ENCODE assay signal across 1 cellular context in the genomic region with DNA sequence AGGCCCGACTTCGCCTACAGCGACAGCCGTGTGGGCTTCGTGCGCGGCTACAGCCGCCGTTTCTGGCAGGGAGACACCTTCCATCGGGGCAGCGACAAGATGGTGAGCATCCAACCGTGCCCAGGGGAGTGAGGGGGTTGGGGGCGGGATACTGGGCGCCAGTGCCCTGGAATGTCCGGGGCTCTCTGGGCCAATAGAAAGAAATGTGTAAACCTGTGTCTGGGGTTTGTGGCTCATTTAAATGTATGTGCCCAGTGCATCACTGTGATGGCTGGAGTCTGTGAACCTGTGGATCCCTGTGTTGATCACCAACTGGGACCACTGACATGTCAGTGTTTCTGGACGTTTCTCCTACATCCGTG.
TF ChIP-seq lines count a peak whose summit lies in the region.

No MANE protein-coding gene starts in this region.

TF ChIP-seq in WTC11, 78 proteins besides CTCF, POLR2A, EP300 and RAD21 (continued from another document):
- TF ChIP-seq, protein P1, sequence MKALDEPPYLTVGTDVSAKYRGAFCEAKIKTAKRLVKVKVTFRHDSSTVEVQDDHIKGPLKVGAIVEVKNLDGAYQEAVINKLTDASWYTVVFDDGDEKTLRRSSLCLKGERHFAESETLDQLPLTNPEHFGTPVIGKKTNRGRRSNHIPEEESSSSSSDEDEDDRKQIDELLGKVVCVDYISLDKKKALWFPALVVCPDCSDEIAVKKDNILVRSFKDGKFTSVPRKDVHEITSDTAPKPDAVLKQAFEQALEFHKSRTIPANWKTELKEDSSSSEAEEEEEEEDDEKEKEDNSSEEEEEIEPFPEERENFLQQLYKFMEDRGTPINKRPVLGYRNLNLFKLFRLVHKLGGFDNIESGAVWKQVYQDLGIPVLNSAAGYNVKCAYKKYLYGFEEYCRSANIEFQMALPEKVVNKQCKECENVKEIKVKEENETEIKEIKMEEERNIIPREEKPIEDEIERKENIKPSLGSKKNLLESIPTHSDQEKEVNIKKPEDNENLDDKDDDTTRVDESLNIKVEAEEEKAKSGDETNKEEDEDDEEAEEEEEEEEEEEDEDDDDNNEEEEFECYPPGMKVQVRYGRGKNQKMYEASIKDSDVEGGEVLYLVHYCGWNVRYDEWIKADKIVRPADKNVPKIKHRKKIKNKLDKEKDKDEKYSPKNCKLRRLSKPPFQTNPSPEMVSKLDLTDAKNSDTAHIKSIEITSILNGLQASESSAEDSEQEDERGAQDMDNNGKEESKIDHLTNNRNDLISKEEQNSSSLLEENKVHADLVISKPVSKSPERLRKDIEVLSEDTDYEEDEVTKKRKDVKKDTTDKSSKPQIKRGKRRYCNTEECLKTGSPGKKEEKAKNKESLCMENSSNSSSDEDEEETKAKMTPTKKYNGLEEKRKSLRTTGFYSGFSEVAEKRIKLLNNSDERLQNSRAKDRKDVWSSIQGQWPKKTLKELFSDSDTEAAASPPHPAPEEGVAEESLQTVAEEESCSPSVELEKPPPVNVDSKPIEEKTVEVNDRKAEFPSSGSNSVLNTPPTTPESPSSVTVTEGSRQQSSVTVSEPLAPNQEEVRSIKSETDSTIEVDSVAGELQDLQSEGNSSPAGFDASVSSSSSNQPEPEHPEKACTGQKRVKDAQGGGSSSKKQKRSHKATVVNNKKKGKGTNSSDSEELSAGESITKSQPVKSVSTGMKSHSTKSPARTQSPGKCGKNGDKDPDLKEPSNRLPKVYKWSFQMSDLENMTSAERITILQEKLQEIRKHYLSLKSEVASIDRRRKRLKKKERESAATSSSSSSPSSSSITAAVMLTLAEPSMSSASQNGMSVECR (CRISPR knock-in tag; IDR thresholded peaks at IDR 0.05; ENCODE audit: borderline replicate concordance) = 0 out of 2 replicates have a peak, but pooled peaks have one; percentile 6
- TF ChIP-seq FOXJ3 (CRISPR knock-in tag; IDR thresholded peaks at IDR 0.05; ENCODE audit: borderline replicate concordance) = no peak
- TF ChIP-seq, protein P2, sequence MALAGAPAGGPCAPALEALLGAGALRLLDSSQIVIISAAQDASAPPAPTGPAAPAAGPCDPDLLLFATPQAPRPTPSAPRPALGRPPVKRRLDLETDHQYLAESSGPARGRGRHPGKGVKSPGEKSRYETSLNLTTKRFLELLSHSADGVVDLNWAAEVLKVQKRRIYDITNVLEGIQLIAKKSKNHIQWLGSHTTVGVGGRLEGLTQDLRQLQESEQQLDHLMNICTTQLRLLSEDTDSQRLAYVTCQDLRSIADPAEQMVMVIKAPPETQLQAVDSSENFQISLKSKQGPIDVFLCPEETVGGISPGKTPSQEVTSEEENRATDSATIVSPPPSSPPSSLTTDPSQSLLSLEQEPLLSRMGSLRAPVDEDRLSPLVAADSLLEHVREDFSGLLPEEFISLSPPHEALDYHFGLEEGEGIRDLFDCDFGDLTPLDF (CRISPR knock-in tag; IDR thresholded peaks at IDR 0.05) = no peak
- TF ChIP-seq, protein P3, sequence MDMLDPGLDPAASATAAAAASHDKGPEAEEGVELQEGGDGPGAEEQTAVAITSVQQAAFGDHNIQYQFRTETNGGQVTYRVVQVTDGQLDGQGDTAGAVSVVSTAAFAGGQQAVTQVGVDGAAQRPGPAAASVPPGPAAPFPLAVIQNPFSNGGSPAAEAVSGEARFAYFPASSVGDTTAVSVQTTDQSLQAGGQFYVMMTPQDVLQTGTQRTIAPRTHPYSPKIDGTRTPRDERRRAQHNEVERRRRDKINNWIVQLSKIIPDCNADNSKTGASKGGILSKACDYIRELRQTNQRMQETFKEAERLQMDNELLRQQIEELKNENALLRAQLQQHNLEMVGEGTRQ (CRISPR knock-in tag; IDR thresholded peaks at IDR 0.05) = 0 out of 2 replicates have a peak, but pooled peaks have one; percentile 2
- TF ChIP-seq, protein P4, sequence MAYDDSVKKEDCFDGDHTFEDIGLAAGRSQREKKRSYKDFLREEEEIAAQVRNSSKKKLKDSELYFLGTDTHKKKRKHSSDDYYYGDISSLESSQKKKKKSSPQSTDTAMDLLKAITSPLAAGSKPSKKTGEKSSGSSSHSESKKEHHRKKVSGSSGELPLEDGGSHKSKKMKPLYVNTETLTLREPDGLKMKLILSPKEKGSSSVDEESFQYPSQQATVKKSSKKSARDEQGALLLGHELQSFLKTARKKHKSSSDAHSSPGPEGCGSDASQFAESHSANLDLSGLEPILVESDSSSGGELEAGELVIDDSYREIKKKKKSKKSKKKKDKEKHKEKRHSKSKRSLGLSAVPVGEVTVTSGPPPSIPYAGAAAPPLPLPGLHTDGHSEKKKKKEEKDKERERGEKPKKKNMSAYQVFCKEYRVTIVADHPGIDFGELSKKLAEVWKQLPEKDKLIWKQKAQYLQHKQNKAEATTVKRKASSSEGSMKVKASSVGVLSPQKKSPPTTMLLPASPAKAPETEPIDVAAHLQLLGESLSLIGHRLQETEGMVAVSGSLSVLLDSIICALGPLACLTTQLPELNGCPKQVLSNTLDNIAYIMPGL (CRISPR knock-in tag; IDR thresholded peaks at IDR 0.05) = no peak
